In genomic region chr1:32071758-32072621, GRCh38 we compare ENCODE assay signal across 8 cellular contexts. TPM values are rescaled to one million over a fixed set of nuclear protein-coding genes. Genes with fewer than 3 reads are reported as not detected.
DNase-seq lines count a peak whose midpoint lies in the region; ATAC-seq and TF ChIP-seq lines count a peak whose summit lies in the region.

No MANE protein-coding gene starts in this region.

- DNase-seq in CD4-positive, CD25-positive, alpha-beta regulatory T cell, result peak in 1 of 3 donors; percentile 11
- DNase-seq in HEK293T (ENCODE audit: extremely low spot score) (no peak), WERI-Rb-1 (no peak), sigmoid colon (no peak), nucleus accumbens (lab: John Stamatoyannopoulos, UW) (no peak)
- DNase-seq in NK-92 treated with Interleukin-12 subunit alpha and Interleukin-12 subunit beta, amount 100 ng/mL, for 24 hours (lab: John Stamatoyannopoulos, UW), result no peak

- no peak for TF ChIP-seq EP300 in gastroesophageal sphincter (IDR thresholded peaks at IDR 0.05)
- no peak for TF ChIP-seq EP300 in sigmoid colon (IDR thresholded peaks at IDR 0.05)

- H3K9me3 ChIP-seq in CD4-positive, CD25-positive, alpha-beta regulatory T cell (ENCODE audit: control insufficient read depth in 2 of 2, low read length in 2 of 2), result no peaks in the 10 kb centered on the region
- H3K9me3 ChIP-seq in WERI-Rb-1 (ENCODE audit: severe bottlenecking) (no peaks in the 10 kb centered on the region), gastroesophageal sphincter (no peaks in the 10 kb centered on the region), sigmoid colon (no peaks in the 10 kb centered on the region)

- intact Hi-C loops in sigmoid colon (cut with DNase I), result loop anchor here (2.0 kb wide), 2 partner anchors 37 to 57 kb away; partner anchors contain the start of gene KPNA6

- peak overlapping the region; percentile 87 to 99 (median 96) for H3K4me3 Mint-ChIP-seq in CD4-positive, CD25-positive, alpha-beta regulatory T cell

- peak overlapping the region; percentile 96 to 98 (median 96) for H3K27ac Mint-ChIP-seq in CD4-positive, CD25-positive, alpha-beta regulatory T cell

- H3K9me3 Mint-ChIP-seq in CD4-positive, CD25-positive, alpha-beta regulatory T cell, result no peaks in the 10 kb centered on the region

- peaks cover under 1% of the 10 kb centered on the region for H3K36me3 Mint-ChIP-seq in CD4-positive, CD25-positive, alpha-beta regulatory T cell

- peaks cover 5% of the 10 kb centered on the region for H3K27me3 Mint-ChIP-seq in CD4-positive, CD25-positive, alpha-beta regulatory T cell

- no peak for TF ChIP-seq CTCF in WERI-Rb-1 (IDR thresholded peaks at IDR 0.05; ENCODE audit: low read depth, low read length)
- TF ChIP-seq CTCF in gastroesophageal sphincter (IDR thresholded peaks at IDR 0.05), result no peak
- no peak for TF ChIP-seq CTCF in sigmoid colon (IDR thresholded peaks at IDR 0.05)

- H3K4me1 ChIP-seq in CD4-positive, CD25-positive, alpha-beta regulatory T cell (ENCODE audit: control insufficient read depth, insufficient read depth, low read length, poor library complexity, severe bottlenecking), result peaks cover 23% of the 10 kb centered on the region
- peaks cover 0 to 37% (median 2%) of the 10 kb centered on the region in 3 donors for H3K4me1 ChIP-seq in gastroesophageal sphincter
- H3K4me1 ChIP-seq in sigmoid colon, result peaks cover 0 to 22% (median 13%) of the 10 kb centered on the region in 4 donors

- peak overlapping the region; percentile 46 for H3K4me3 ChIP-seq in CD4-positive, CD25-positive, alpha-beta regulatory T cell (ENCODE audit: low read depth, low read length)
- H3K4me3 ChIP-seq in WERI-Rb-1 (ENCODE audit: low read depth, low read length) (peak overlapping the region; percentile 88), gastroesophageal sphincter (peak overlapping the region; percentile 59 to 86), sigmoid colon (peak overlapping the region; percentile 71 to 89 (median 77))

- H3K4me1 Mint-ChIP-seq in CD4-positive, CD25-positive, alpha-beta regulatory T cell, result peaks cover 6 to 48% (median 29%) of the 10 kb centered on the region in 4 donors

- peaks cover 16% of the 10 kb centered on the region for H3K36me3 ChIP-seq in CD4-positive, CD25-positive, alpha-beta regulatory T cell (ENCODE audit: control insufficient read depth, insufficient read depth, low read length)
- peaks cover 16% of the 10 kb centered on the region for H3K36me3 ChIP-seq in WERI-Rb-1
- peaks cover 0 to 22% of the 10 kb centered on the region in 2 donors for H3K36me3 ChIP-seq in gastroesophageal sphincter
- peaks cover 4 to 22% (median 7%) of the 10 kb centered on the region in 4 donors for H3K36me3 ChIP-seq in sigmoid colon

- no peaks in the 10 kb centered on the region for H3K27me3 ChIP-seq in CD4-positive, CD25-positive, alpha-beta regulatory T cell (ENCODE audit: control insufficient read depth, insufficient read depth, low read length)
- H3K27me3 ChIP-seq in WERI-Rb-1 (ENCODE audit: insufficient read depth, low read depth, severe bottlenecking), result no peaks in the 10 kb centered on the region
- H3K27me3 ChIP-seq in gastroesophageal sphincter, result peaks cover 8% of the 10 kb centered on the region
- no peaks in the 10 kb centered on the region for H3K27me3 ChIP-seq in sigmoid colon

- ATAC-seq in CD4-positive, CD25-positive, alpha-beta regulatory T cell (ENCODE audit: low read depth in 2 of 2), result no peak
- ATAC-seq in gastroesophageal sphincter, result no peak
- ATAC-seq in GM18907 (IDR thresholded peaks at IDR 0.05; ENCODE audit: unreplicated experiment), result no peak

- CTCF ChIA-PET in HEK293T (lab: Yijun Ruan, JAX), result interaction anchor here (0.5 to 1.1 kb wide), 2 partner anchors 9 to 17 kb away, joined by 4 to 6 read pairs; no protein-coding TSS in a partner anchor

- H3K27ac ChIP-seq in CD4-positive, CD25-positive, alpha-beta regulatory T cell (ENCODE audit: insufficient read depth, low read length, poor library complexity, severe bottlenecking), result peak overlapping the region; percentile 86
- H3K27ac ChIP-seq in WERI-Rb-1, result peak overlapping the region; percentile 95
- H3K27ac ChIP-seq in gastroesophageal sphincter, result peak overlapping the region; percentile 61 to 95 (median 92)
- peak overlapping the region; percentile 90 to 97 (median 94) for H3K27ac ChIP-seq in sigmoid colon

- TF ChIP-seq POLR2A in gastroesophageal sphincter (IDR thresholded peaks at IDR 0.05) (no peak), sigmoid colon (IDR thresholded peaks at IDR 0.05) (no peak)

- WGBS in gastroesophageal sphincter (ENCODE audit: low coverage in 1 of 2), 2 donors, result 14% methylated on average over 14 of the region's 14 CpGs
- WGBS in sigmoid colon, 2 donors, result 17% methylated on average over 14 of the region's 14 CpGs

- POLR2A ChIA-PET in HEK293T (lab: Yijun Ruan, JAX), result interaction anchor here (0.6 to 2.9 kb wide), 24 partner anchors 11 to 188 kb away, joined by 3 to 28 read pairs (median 4); partner anchors contain the start of genes CCDC28B, KHDRBS1, KPNA6 and TXLNA

TF ChIP-seq in HEK293T, 16 proteins besides CTCF, POLR2A, EP300 and RAD21:
- TF ChIP-seq TARDBP (IDR thresholded peaks at IDR 0.05), result no peak
- TF ChIP-seq BHLHE40 (IDR thresholded peaks at IDR 0.05; ENCODE audit: borderline replicate concordance), result no peak
- peak; percentile 25 for TF ChIP-seq HDGF (IDR thresholded peaks at IDR 0.05; ENCODE audit: borderline replicate concordance)
- TF ChIP-seq SP1 (IDR thresholded peaks at IDR 0.05), result no peak
- TF ChIP-seq FOXM1 (IDR thresholded peaks at IDR 0.05; ENCODE audit: borderline replicate concordance), result no peak
- peak; percentile 48 for TF ChIP-seq L3MBTL2 (conservative IDR thresholded peaks at IDR 0.05)
- no peak for TF ChIP-seq ARNT (IDR thresholded peaks at IDR 0.05)
- no peak for TF ChIP-seq SUZ12 (IDR thresholded peaks at IDR 0.05)
- no peak for TF ChIP-seq FOXA1 (IDR thresholded peaks at IDR 0.05)
- no peak for TF ChIP-seq CTBP1 (IDR thresholded peaks at IDR 0.05; ENCODE audit: borderline replicate concordance)

RNA-seq across cellular contexts. Expression of gene TMEM39B, which starts 0.7 kb away (rescaled TPM):
- 13.1 TPM for total RNA-seq in CD4-positive, CD25-positive, alpha-beta regulatory T cell
- polyA plus RNA-seq in CD4-positive, CD25-positive, alpha-beta regulatory T cell, result 1 to 10 TPM; 2.3 to 3.6 (median 2.6) TPM
- total RNA-seq in gastroesophageal sphincter (1 to 10 TPM; 1.7 to 5.4 (median 2.9) TPM), sigmoid colon (1 to 10 TPM; 2.0 to 6.7 (median 3.7) TPM)
- polyA plus RNA-seq in sigmoid colon, result 10 to 100 TPM in 1 of 3 donors, 1 to 10 TPM in 2; 3.6 to 11.9 (median 3.7) TPM

RNA-seq across cellular contexts. Expression of gene KPNA6, which starts 35.9 kb away (rescaled TPM):
- total RNA-seq in CD4-positive, CD25-positive, alpha-beta regulatory T cell, result 56.1 TPM
- 10 to 100 TPM; 22.7 to 29.3 (median 26.4) TPM for polyA plus RNA-seq in CD4-positive, CD25-positive, alpha-beta regulatory T cell
- total RNA-seq in gastroesophageal sphincter (10 to 100 TPM; 52.9 to 70.4 (median 57.6) TPM), sigmoid colon (10 to 100 TPM; 33.4 to 47.0 (median 41.6) TPM)
- 10 to 100 TPM in 1 of 3 donors, 1 to 10 TPM in 2; 6.0 to 15.3 (median 9.5) TPM for polyA plus RNA-seq in sigmoid colon

RNA-seq across cellular contexts. Expression of gene KHDRBS1, which starts 58.3 kb away (rescaled TPM):
- 100 TPM for total RNA-seq in CD4-positive, CD25-positive, alpha-beta regulatory T cell
- 100 to 1,000 TPM in 1 of 4 donors, 10 to 100 TPM in 3; 97.1 to 117 (median 99.4) TPM for polyA plus RNA-seq in CD4-positive, CD25-positive, alpha-beta regulatory T cell
- total RNA-seq in gastroesophageal sphincter, result 10 to 100 TPM; 59.1 to 89.3 (median 64.8) TPM
- 10 to 100 TPM; 67.2 to 80.6 (median 73.6) TPM for total RNA-seq in sigmoid colon
- polyA plus RNA-seq in sigmoid colon, result 10 to 100 TPM; 58.0 to 83.7 (median 66.1) TPM
